In genomic region chr10:128178319-128178937, GRCh38 we compare ENCODE assay signal across 8 cellular contexts. TPM values are rescaled to one million over a fixed set of nuclear protein-coding genes. Genes with fewer than 3 reads are reported as not detected.
DNase-seq lines count a peak whose midpoint lies in the region; ATAC-seq, FAIRE-seq and TF ChIP-seq lines count a peak whose summit lies in the region.

No MANE protein-coding gene starts in this region.

- no peak overlapping the region for H3K9ac ChIP-seq in H1 (replicated peaks in 1 of 4; ENCODE audit: extremely low read depth in 1 of 4, low read depth in 3 of 4, low read length in 3 of 4)

- no peak overlapping the region for H2AFZ ChIP-seq in H1 (ENCODE audit: low read length)

- no peak overlapping the region for H3K27ac Mint-ChIP-seq in WTC11

- no peak overlapping the region for H4K5ac ChIP-seq in H1 (ENCODE audit: insufficient read length, low read depth, low read length)

- peaks cover 0 to 3% (median 2%) of the 10 kb centered on the region in 4 experiments; a peak in 3 of 7 replicates for H3K4me1 ChIP-seq in H1 (replicated peaks in 1 of 4; ENCODE audit: control insufficient read depth in 3 of 4, insufficient read depth in 4 of 4, low read length in 3 of 4)

- no peak overlapping the region for H3K23ac ChIP-seq in H1 (ENCODE audit: insufficient read length)

- H3K23me2 ChIP-seq in H1 (ENCODE audit: low read depth, low read length) = no peaks in the 10 kb centered on the region

- no peaks in the 10 kb centered on the region for H3K27me3 ChIP-seq in H1 (replicated peaks in 1 of 4; ENCODE audit: control insufficient read depth in 3 of 4, extremely low read depth in 1 of 4, insufficient read depth in 3 of 4, low read length in 3 of 4)

- H3K56ac ChIP-seq in H1 (replicated peaks; ENCODE audit: insufficient read length, low read depth, low read length) = no peak overlapping the region

- H3K36me3 Mint-ChIP-seq in WTC11 = peaks cover 34% of the 10 kb centered on the region

- peaks cover 48% of the 10 kb centered on the region for H3K9me3 Mint-ChIP-seq in WTC11

- H3K9me3 ChIP-seq in H1 (ENCODE audit: insufficient read depth in 2 of 2, low read depth in 1 of 2, low read length in 1 of 2) = peaks cover 20 to 26% of the 10 kb centered on the region in 2 experiments

- no peak for TF ChIP-seq POLR2A in H1 (IDR thresholded peaks at IDR 0.05; ENCODE audit: control extremely low read depth in 1 of 2, low read depth in 2 of 2, low read length in 2 of 2)

- no peaks in the 10 kb centered on the region for H3K79me1 ChIP-seq in H1 (ENCODE audit: low read depth, low read length)

- no peaks in the 10 kb centered on the region for H4K20me1 ChIP-seq in H1 (replicated peaks in 1 of 2; ENCODE audit: control insufficient read depth in 1 of 2, insufficient read depth in 2 of 2, low read length in 2 of 2)

- peak; percentile 62 to 71 for TF ChIP-seq RAD21 in H1 (IDR thresholded peaks at IDR 0.05 in 1 of 2, conservative IDR thresholded peaks at IDR 0.05 in 1 of 2; ENCODE audit: low read depth in 2 of 2, low read length in 2 of 2)

- TF ChIP-seq CTCF in WTC11 (IDR thresholded peaks at IDR 0.05) (no peak), H1 (IDR thresholded peaks at IDR 0.05; ENCODE audit: control extremely low read depth in 1 of 3, insufficient read depth in 1 of 3, low read depth in 1 of 3, low read length in 3 of 3) (peak; percentile 80 to 93 (median 87))

- H2BK120ac ChIP-seq in H1 (replicated peaks; ENCODE audit: low read depth, low read length) = no peak overlapping the region

- FAIRE-seq in H1 (lab: Jason Lieb, UNC) = peak; percentile 92

- no peak overlapping the region for H3K18ac ChIP-seq in H1 (ENCODE audit: extremely low read depth, low read length)

- H4K91ac ChIP-seq in H1 (replicated peaks; ENCODE audit: insufficient read length, low read length) = no peak overlapping the region

- no peak overlapping the region for H2BK20ac ChIP-seq in H1 (ENCODE audit: low read length)

- no peak overlapping the region for H3K4me3 Mint-ChIP-seq in WTC11

- peaks cover 13% of the 10 kb centered on the region for H3K4me1 Mint-ChIP-seq in WTC11

- no peak overlapping the region for H3K4me3 ChIP-seq in H1 (ENCODE audit: extremely low read depth in 1 of 4, insufficient read depth in 2 of 4, low read depth in 3 of 4, low read length in 4 of 4)

- peak; percentile 12 for DNase-seq in NK-92 treated with Interleukin-12 subunit alpha and Interleukin-12 subunit beta, amount 100 ng/mL, for 24 hours (lab: John Stamatoyannopoulos, UW)
- DNase-seq in NK-92 (lab: John Stamatoyannopoulos, UW; ENCODE audit: unreplicated experiment) = no peak
- peak; percentile 39 for DNase-seq in HT1080 (ENCODE audit: low read depth)
- DNase-seq in WTC11 (ENCODE audit: low spot score) = peak; percentile 78
- peak; percentile 39 to 73 for DNase-seq in H1 (ENCODE audit: low read depth in 1 of 2, low spot score in 2 of 2)
- DNase-seq in stimulated activated CD4-positive, alpha-beta T cell treated with anti-CD3 and anti-CD28 coated beads, Interleukin-15, amount 100 ng/mL, for 24 hours = peak; percentile 58
- DNase-seq in T1000 (lab: John Stamatoyannopoulos, UW) = no peak

- ATAC-seq in WTC11 = peak; percentile 99
- ATAC-seq in GM21786 (IDR thresholded peaks at IDR 0.05; ENCODE audit: unreplicated experiment) = no peak

- no peak overlapping the region for H3K4ac ChIP-seq in H1 (replicated peaks; ENCODE audit: insufficient read length, low read depth, low read length)

- H3K27me3 Mint-ChIP-seq in WTC11 (ENCODE audit: low read depth) = no peaks in the 10 kb centered on the region; the same call in 1 of the 2 replicates

- no peaks in the 10 kb centered on the region for H3K36me3 ChIP-seq in H1 (ENCODE audit: control insufficient read depth in 2 of 4, insufficient read depth in 4 of 4, low read length in 3 of 4)

- no peak overlapping the region for H2BK5ac ChIP-seq in H1 (ENCODE audit: low read depth, low read length)

- TF ChIP-seq EP300 in H1 (IDR thresholded peaks at IDR 0.05; ENCODE audit: borderline replicate concordance in 1 of 2, low read depth in 2 of 2, low read length in 2 of 2) = no peak

- H2AK5ac ChIP-seq in H1 (ENCODE audit: low read depth, low read length) = no peak overlapping the region

- no peak overlapping the region for H3K4me2 ChIP-seq in H1 (ENCODE audit: insufficient read depth in 1 of 2, low read depth in 2 of 2, low read length in 2 of 2)

- no peak overlapping the region for H3K27ac ChIP-seq in H1 (ENCODE audit: low read depth, low read length)

- WGBS in H1 (ENCODE audit: extremely low coverage in 1 of 2, insufficient coverage in 1 of 2, insufficient read length in 1 of 2, insufficient replicate concordance in 2 of 2, low coverage in 1 of 2, low lambda C conversion rate in 2 of 2, missing lambda C conversion rate in 1 of 2), 2 experiments = 38% methylated on average over 6 of the region's 6 CpGs; no CpG with 5 or more reads in 1 of the 2 experiments

- H2BK12ac ChIP-seq in H1 (ENCODE audit: low read depth, low read length) = no peak overlapping the region

- H4K8ac ChIP-seq in H1 (ENCODE audit: extremely low read depth, insufficient read depth, low read length) = no peak overlapping the region

- no peak overlapping the region for H2BK15ac ChIP-seq in H1 (ENCODE audit: low read length)

- H3K79me2 ChIP-seq in H1 (ENCODE audit: control insufficient read depth in 1 of 2, insufficient read depth in 2 of 2, low read length in 2 of 2) = no peaks in the 10 kb centered on the region

- POLR2A ChIA-PET in WTC11 (lab: Charles Lee) (no interaction called here), H1 (lab: Charles Lee; ENCODE audit: partially characterized antibody) (no interaction called here)

- no peak overlapping the region for H3K14ac ChIP-seq in H1 (ENCODE audit: insufficient read length)

- CTCF ChIA-PET in WTC11 (lab: Charles Lee) (interaction anchor here (0.6 to 2.9 kb wide), 26 partner anchors 9 to 1325 kb away, joined by 3 to 80 read pairs (median 5); partner anchors contain the start of gene MKI67), H1 (lab: Charles Lee; ENCODE audit: partially characterized antibody) (interaction anchor here (0.6 to 4.2 kb wide), 20 partner anchors 9 to 682 kb away, joined by 3 to 25 read pairs (median 4); no protein-coding TSS in a partner anchor)

TF ChIP-seq in WTC11, 78 proteins besides CTCF, POLR2A, EP300 and RAD21:
- TF ChIP-seq ETV6 (CRISPR knock-in tag; IDR thresholded peaks at IDR 0.05) (no peak), ESRRA (CRISPR knock-in tag; IDR thresholded peaks at IDR 0.05; ENCODE audit: borderline replicate concordance) (no peak), ZNF232 (CRISPR knock-in tag; IDR thresholded peaks at IDR 0.05) (no peak), IRF1 (CRISPR knock-in tag; IDR thresholded peaks at IDR 0.05) (no peak), NFYB (CRISPR knock-in tag; conservative IDR thresholded peaks at IDR 0.05; ENCODE audit: low read depth) (no peak), NR2C2 (CRISPR knock-in tag; IDR thresholded peaks at IDR 0.05) (no peak)

TF ChIP-seq in H1, 55 proteins besides CTCF, POLR2A, EP300 and RAD21:
- no peak for TF ChIP-seq TAF7 (optimal IDR thresholded peaks at IDR 0.05; ENCODE audit: borderline replicate concordance, low read depth, low read length)
- TF ChIP-seq CREB1 (IDR thresholded peaks at IDR 0.05) = 0 out of 2 replicates have a peak, but pooled peaks have one; percentile 15

RNA-seq across cellular contexts. Expression of gene MKI67, which starts 52.2 kb away (rescaled TPM):
- total RNA-seq in HT1080 (2014; rRNA removed; shearing (Covaris generic)) = 57.1 and 64.9 TPM in 2 replicates
- 21.2 and 24.6 TPM in 2 replicates for polyA plus RNA-seq in HT1080 (2015; cell fraction: cytosol; rRNA removed)
- 102 and 116 TPM in 2 replicates for polyA plus RNA-seq in HT1080 (2015; cell fraction: nucleus; rRNA removed)
- total RNA-seq in WTC11 (2021) = 93.6 to 118 TPM (median 96.5 TPM) in 3 replicates
- total RNA-seq in H1 (2021; fragmentation: NEBNext Ultra II Directional; extraction: Animal tissue kit (Norgen Biotek cat#: 25700)) = 83.3 and 85.1 TPM in 2 replicates
- polyA plus RNA-seq in H1 (2011; rRNA removed) = 13.0 and 15.8 TPM in 2 replicates
- 16.1 TPM for polyA plus RNA-seq in H1 (2011; cell fraction: cytosol; rRNA removed)
- polyA plus RNA-seq in H1 (2011; cell fraction: nucleus; rRNA removed) = 49.0 TPM
- 30.5 to 46.1 TPM (median 38.1 TPM) in 4 replicates for polyA plus RNA-seq in H1 (2012, experiment 1 of 2)
- 2.3 TPM for polyA plus RNA-seq in H1 (2012, experiment 2 of 2)
- 51.4 TPM for polyA plus RNA-seq in H1 (2013, experiment 1 of 2)
- polyA plus RNA-seq in H1 (2013, experiment 2 of 2) = 46.2 TPM
- polyA minus RNA-seq in H1 (2011; rRNA and poly(A)+ RNA removed) = 23.9 and 34.5 TPM in 2 replicates
- 30.2 TPM for polyA minus RNA-seq in H1 (2011; cell fraction: cytosol; rRNA and poly(A)+ RNA removed)
- 70.5 TPM for polyA minus RNA-seq in H1 (2011; cell fraction: nucleus; rRNA and poly(A)+ RNA removed)

Comparison
In these comparisons a context has a peak if more than half of its experiments do, and no peak if none do; other contexts are left out.
1. DNase-seq: peak in NK-92 treated with Interleukin-12 subunit alpha and Interleukin-12 subunit beta, amount 100 ng/mL, for 24 hours (single experiment), HT1080 (single experiment), WTC11 (single experiment), H1 (2 of 2) and stimulated activated CD4-positive, alpha-beta T cell treated with anti-CD3 and anti-CD28 coated beads, Interleukin-15, amount 100 ng/mL, for 24 hours (single experiment); none in NK-92 (single experiment) and T1000 (single experiment).